29 cellular contexts compared by ENCODE assay signal in the genomic region with DNA sequence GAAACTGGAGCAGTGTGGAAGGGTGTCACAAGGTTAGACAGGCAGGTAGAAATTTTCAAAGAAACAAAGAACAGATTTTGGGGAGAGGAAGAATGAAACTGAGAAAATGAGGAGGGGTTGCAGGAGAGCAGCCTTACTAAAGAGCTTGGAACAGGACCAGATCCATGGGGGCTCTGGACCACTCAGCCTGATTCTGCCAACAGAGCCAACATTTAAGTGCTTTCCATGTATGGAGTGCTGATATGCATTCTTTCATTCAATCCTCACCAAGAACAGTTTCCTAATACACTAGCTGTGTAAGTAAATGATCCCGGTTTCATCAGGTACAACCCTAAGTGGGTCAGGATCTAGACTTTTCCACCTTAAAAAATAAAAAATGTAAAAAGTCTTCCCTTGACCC.
"Had no signal": no experiment of that assay in that cellular context is flagged by ENCODE, and none has a peak within 500 bp of the region (broad histone marks: within the 10 kb centered on the region; RNA-seq: fewer than 3 reads in every experiment).

No MANE protein-coding gene starts in this region.

- H3K4me1 ChIP-seq: breast epithelium, Peyer's patch had no signal

- ATAC-seq: activated naive CD4-positive, alpha-beta T cell treated with anti-CD3 and anti-CD28 coated beads, Interleukin-2, amount 50 U/mL, for 72 hours; activated T-cell treated with anti-CD3 and anti-CD28 coated beads, Interleukin-2, amount 50 U/mL, for 4 hours; PC-3 had no signal

- H3K27me3 ChIP-seq: adrenal gland, body of pancreas, breast epithelium, Peyer's patch had no signal

- H3K36me3 ChIP-seq: adrenal gland, breast epithelium had no signal

- H3K27me3 Mint-ChIP-seq: activated CD4-positive, alpha-beta memory T cell treated with anti-CD3 and anti-CD28 coated beads for 36 hours; activated CD4-positive, alpha-beta T cell treated with anti-CD3 and anti-CD28 coated beads, Interleukin-2, amount 10 ng/mL, durations not matched to agents 7 days and 5 days had no signal

- H3K4me3 ChIP-seq: adrenal gland, body of pancreas, breast epithelium, Peyer's patch had no signal

- H3K4me3 Mint-ChIP-seq: activated CD4-positive, alpha-beta memory T cell treated with anti-CD3 and anti-CD28 coated beads for 36 hours; activated CD4-positive, alpha-beta T cell treated with anti-CD3 and anti-CD28 coated beads, Interleukin-2, amount 10 ng/mL, durations not matched to agents 7 days and 5 days; activated naive CD4-positive, alpha-beta T cell treated with anti-CD3 and anti-CD28 coated beads for 36 hours; activated T-cell treated with anti-CD3 and anti-CD28 coated beads, Interleukin-2, amount 50 U/mL, for 4 hours; activated T-helper 1 cell treated with anti-CD3 and anti-CD28 coated beads, Interleukin-12 subunit alpha, Interleukin-12 subunit beta, Interleukin-2, Interleukin-4 antibody, amounts not matched to agents 30 ng/mL and 10 ng/mL and 1 ng/mL, durations not matched to agents 14 hours and 24 hours and 36 hours; T-helper 1 cell treated with Interleukin-12 subunit alpha and Interleukin-12 subunit beta and Interleukin-4 antibody, amounts not matched to agents 30 μg/mL and 1 μg/mL, for 36 hours; T-helper 2 cell treated with Interferon-gamma antibody and Interleukin-4, amounts not matched to agents 5 μg/mL and 100 μg/mL, for 36 hours had no signal

- DNase-seq: activated CD4-positive, alpha-beta memory T cell treated with anti-CD3 and anti-CD28 coated beads for 36 hours; activated CD4-positive, alpha-beta T cell treated with anti-CD3 and anti-CD28 coated beads, Interleukin-2, amount 10 ng/mL, durations not matched to agents 7 days and 5 days; activated CD8-positive, alpha-beta memory T cell treated with anti-CD3 and anti-CD28 coated beads, Interleukin-2, amount 50 U/mL, for 4 hours; activated gamma-delta T cell treated with Interleukin-2 at 50 U/mL for 16 hours; activated naive CD4-positive, alpha-beta T cell treated with anti-CD3 and anti-CD28 coated beads for 36 hours; activated T-cell treated with anti-CD3 and anti-CD28 coated beads for 4 hours; activated T-cell treated with anti-CD3 and anti-CD28 coated beads, Interleukin-2, amount 50 U/mL, for 4 hours; cerebellar nuclear complex; NCI-H1092 treated with DMSO at 0.1 percent for 48 hours; NCI-H1417; NCI-H146; NCI-H187; NCI-H2029 treated with DMSO at 0.1 percent for 48 hours; NCI-H2107; NCI-H2171; NCI-H510A; NCI-H526; NCI-H748 treated with DMSO at 0.1 percent for 48 hours; NK-92 treated with Interleukin-12 subunit alpha and Interleukin-12 subunit beta, amount 100 ng/mL, for 24 hours; Peyer's patch had no signal

- H3K27ac ChIP-seq: breast epithelium, Peyer's patch had no signal

- H3K27ac Mint-ChIP-seq: activated CD4-positive, alpha-beta memory T cell treated with anti-CD3 and anti-CD28 coated beads for 36 hours; activated CD4-positive, alpha-beta T cell treated with anti-CD3 and anti-CD28 coated beads, Interleukin-2, amount 10 ng/mL, durations not matched to agents 7 days and 5 days; activated naive CD4-positive, alpha-beta T cell treated with anti-CD3 and anti-CD28 coated beads for 36 hours; activated naive CD4-positive, alpha-beta T cell treated with anti-CD3 and anti-CD28 coated beads, Interleukin-2, amount 50 U/mL, for 72 hours; activated T-helper 1 cell treated with anti-CD3 and anti-CD28 coated beads, Interleukin-12 subunit alpha, Interleukin-12 subunit beta, Interleukin-2, Interleukin-4 antibody, amounts not matched to agents 30 ng/mL and 10 ng/mL and 1 ng/mL, durations not matched to agents 14 hours and 24 hours and 36 hours; T-helper 1 cell treated with Interleukin-12 subunit alpha and Interleukin-12 subunit beta and Interleukin-4 antibody, amounts not matched to agents 30 μg/mL and 1 μg/mL, for 36 hours; T-helper 2 cell treated with Interferon-gamma antibody and Interleukin-4, amounts not matched to agents 5 μg/mL and 100 μg/mL, for 36 hours had no signal

- FAIRE-seq: astrocyte had no signal

- H3K9me3 Mint-ChIP-seq: activated T-helper 1 cell treated with anti-CD3 and anti-CD28 coated beads, Interleukin-12 subunit alpha, Interleukin-12 subunit beta, Interleukin-2, Interleukin-4 antibody, amounts not matched to agents 30 ng/mL and 10 ng/mL and 1 ng/mL, durations not matched to agents 14 hours and 24 hours and 36 hours; T-helper 1 cell treated with Interleukin-12 subunit alpha and Interleukin-12 subunit beta and Interleukin-4 antibody, amounts not matched to agents 30 μg/mL and 1 μg/mL, for 36 hours; T-helper 2 cell treated with Interferon-gamma antibody and Interleukin-4, amounts not matched to agents 5 μg/mL and 100 μg/mL, for 36 hours had no signal

- H3K9me3 ChIP-seq: adrenal gland, body of pancreas, breast epithelium, Peyer's patch had no signal
